Comparison of ENCODE assay signal across 3 cellular contexts in the genomic region with DNA sequence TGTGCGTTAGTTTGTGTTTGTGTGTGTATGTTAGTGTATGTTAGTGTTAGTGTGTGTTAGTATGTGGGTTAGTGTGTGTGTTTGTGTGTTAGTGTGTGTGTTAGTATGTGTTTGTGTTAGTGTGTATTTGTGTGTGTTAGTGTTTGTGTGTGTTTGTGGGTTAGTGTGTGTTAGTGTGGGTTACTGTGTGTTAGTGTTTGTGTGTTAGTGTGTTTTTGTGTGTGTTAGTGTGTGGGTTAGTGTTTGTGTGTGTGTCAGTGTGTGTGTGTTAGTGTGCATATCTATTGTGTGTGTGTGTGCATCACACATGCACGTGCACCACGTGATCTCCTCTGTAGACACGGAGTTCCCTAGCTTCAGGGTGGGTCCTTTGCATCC.
TF ChIP-seq lines count a peak whose summit lies in the region.

No MANE protein-coding gene starts in this region.

TF ChIP-seq in HEK293, 187 proteins besides CTCF, POLR2A, EP300 and RAD21:
- TF ChIP-seq ZNF473 (tag by site-specific recombination; IDR thresholded peaks at IDR 0.05) (0 out of 2 replicates have a peak, but pooled peaks have one; percentile 49), ZNF544 (tag by site-specific recombination; IDR thresholded peaks at IDR 0.05) (0 out of 2 replicates have a peak, but pooled peaks have one; percentile 12), ZNF311 (tag by site-specific recombination; IDR thresholded peaks at IDR 0.05; ENCODE audit: borderline replicate concordance) (0 out of 2 replicates have a peak, but pooled peaks have one; percentile 44), ZNF658 (tag by site-specific recombination; IDR thresholded peaks at IDR 0.05) (no peak)
- TF ChIP-seq, protein P1, sequence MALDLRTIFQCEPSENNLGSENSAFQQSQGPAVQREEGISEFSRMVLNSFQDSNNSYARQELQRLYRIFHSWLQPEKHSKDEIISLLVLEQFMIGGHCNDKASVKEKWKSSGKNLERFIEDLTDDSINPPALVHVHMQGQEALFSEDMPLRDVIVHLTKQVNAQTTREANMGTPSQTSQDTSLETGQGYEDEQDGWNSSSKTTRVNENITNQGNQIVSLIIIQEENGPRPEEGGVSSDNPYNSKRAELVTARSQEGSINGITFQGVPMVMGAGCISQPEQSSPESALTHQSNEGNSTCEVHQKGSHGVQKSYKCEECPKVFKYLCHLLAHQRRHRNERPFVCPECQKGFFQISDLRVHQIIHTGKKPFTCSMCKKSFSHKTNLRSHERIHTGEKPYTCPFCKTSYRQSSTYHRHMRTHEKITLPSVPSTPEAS (tag by site-specific recombination; IDR thresholded peaks at IDR 0.05): peak; percentile 70

TF ChIP-seq in HEK293T, 16 proteins besides CTCF, POLR2A, EP300 and RAD21 (continued from another document):
- no peak for TF ChIP-seq BHLHE40 (IDR thresholded peaks at IDR 0.05; ENCODE audit: borderline replicate concordance)
- TF ChIP-seq, protein P2, sequence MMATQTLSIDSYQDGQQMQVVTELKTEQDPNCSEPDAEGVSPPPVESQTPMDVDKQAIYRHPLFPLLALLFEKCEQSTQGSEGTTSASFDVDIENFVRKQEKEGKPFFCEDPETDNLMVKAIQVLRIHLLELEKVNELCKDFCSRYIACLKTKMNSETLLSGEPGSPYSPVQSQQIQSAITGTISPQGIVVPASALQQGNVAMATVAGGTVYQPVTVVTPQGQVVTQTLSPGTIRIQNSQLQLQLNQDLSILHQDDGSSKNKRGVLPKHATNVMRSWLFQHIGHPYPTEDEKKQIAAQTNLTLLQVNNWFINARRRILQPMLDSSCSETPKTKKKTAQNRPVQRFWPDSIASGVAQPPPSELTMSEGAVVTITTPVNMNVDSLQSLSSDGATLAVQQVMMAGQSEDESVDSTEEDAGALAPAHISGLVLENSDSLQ (IDR thresholded peaks at IDR 0.05): no peak
TF ChIP-seq in HEK293T: peak in this region for 1.

TF ChIP-seq in K562, 482 proteins besides CTCF, POLR2A, EP300 and RAD21:
- TF ChIP-seq, protein P3, sequence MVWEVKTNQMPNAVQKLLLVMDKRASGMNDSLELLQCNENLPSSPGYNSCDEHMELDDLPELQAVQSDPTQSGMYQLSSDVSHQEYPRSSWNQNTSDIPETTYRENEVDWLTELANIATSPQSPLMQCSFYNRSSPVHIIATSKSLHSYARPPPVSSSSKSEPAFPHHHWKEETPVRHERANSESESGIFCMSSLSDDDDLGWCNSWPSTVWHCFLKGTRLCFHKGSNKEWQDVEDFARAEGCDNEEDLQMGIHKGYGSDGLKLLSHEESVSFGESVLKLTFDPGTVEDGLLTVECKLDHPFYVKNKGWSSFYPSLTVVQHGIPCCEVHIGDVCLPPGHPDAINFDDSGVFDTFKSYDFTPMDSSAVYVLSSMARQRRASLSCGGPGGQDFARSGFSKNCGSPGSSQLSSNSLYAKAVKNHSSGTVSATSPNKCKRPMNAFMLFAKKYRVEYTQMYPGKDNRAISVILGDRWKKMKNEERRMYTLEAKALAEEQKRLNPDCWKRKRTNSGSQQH (CRISPR knock-in tag; IDR thresholded peaks at IDR 0.05): peak; percentile 66; the same call in 1 of the 2 replicates
- TF ChIP-seq BCOR (IDR thresholded peaks at IDR 0.05) (peak; percentile 27; the same call in 1 of the 2 replicates), BHLHE40 (IDR thresholded peaks at IDR 0.05; ENCODE audit: low read length) (peak; percentile 39; the same call in 1 of the 2 replicates), PHF20 (IDR thresholded peaks at IDR 0.05; ENCODE audit: partially characterized antibody) (peak; percentile 30), RBM34 (IDR thresholded peaks at IDR 0.05; ENCODE audit: borderline replicate concordance, insufficient read depth, low read length) (no peak), CEBPB (tag; IDR thresholded peaks at IDR 0.05) (no peak), TEAD4 (IDR thresholded peaks at IDR 0.05; ENCODE audit: low read length) (no peak), TEAD4 (CRISPR knock-in tag; IDR thresholded peaks at IDR 0.05; ENCODE audit: borderline replicate concordance) (no peak), BMI1 (IDR thresholded peaks at IDR 0.05; ENCODE audit: low read length) (no peak), KLF13 (tag; IDR thresholded peaks at IDR 0.05; ENCODE audit: borderline replicate concordance, low read depth) (no peak), HMG20B (CRISPR knock-in tag; IDR thresholded peaks at IDR 0.05) (no peak), ARHGAP35 (IDR thresholded peaks at IDR 0.05; ENCODE audit: partially characterized antibody) (peak; percentile 41), ELF4 (CRISPR knock-in tag; IDR thresholded peaks at IDR 0.05) (peak; percentile 82), PTTG1 (tag; IDR thresholded peaks at IDR 0.05; ENCODE audit: low read depth) (no peak), TRIM24 (IDR thresholded peaks at IDR 0.05) (peak; percentile 20 to 44; a peak in 2 of 4 replicates), CBFA2T2 (conservative IDR thresholded peaks at IDR 0.05) (no peak), NCOA4 (IDR thresholded peaks at IDR 0.05; ENCODE audit: partially characterized antibody) (no peak), KDM5B (IDR thresholded peaks at IDR 0.05; ENCODE audit: insufficient replicate concordance, low read depth, low read length) (no peak), ZNF165 (CRISPR knock-in tag; IDR thresholded peaks at IDR 0.05; ENCODE audit: borderline replicate concordance) (no peak)
- TF ChIP-seq, protein P4, sequence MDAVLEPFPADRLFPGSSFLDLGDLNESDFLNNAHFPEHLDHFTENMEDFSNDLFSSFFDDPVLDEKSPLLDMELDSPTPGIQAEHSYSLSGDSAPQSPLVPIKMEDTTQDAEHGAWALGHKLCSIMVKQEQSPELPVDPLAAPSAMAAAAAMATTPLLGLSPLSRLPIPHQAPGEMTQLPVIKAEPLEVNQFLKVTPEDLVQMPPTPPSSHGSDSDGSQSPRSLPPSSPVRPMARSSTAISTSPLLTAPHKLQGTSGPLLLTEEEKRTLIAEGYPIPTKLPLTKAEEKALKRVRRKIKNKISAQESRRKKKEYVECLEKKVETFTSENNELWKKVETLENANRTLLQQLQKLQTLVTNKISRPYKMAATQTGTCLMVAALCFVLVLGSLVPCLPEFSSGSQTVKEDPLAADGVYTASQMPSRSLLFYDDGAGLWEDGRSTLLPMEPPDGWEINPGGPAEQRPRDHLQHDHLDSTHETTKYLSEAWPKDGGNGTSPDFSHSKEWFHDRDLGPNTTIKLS (IDR thresholded peaks at IDR 0.05; ENCODE audit: borderline replicate concordance, low read depth): no peak
- TF ChIP-seq, protein P5, sequence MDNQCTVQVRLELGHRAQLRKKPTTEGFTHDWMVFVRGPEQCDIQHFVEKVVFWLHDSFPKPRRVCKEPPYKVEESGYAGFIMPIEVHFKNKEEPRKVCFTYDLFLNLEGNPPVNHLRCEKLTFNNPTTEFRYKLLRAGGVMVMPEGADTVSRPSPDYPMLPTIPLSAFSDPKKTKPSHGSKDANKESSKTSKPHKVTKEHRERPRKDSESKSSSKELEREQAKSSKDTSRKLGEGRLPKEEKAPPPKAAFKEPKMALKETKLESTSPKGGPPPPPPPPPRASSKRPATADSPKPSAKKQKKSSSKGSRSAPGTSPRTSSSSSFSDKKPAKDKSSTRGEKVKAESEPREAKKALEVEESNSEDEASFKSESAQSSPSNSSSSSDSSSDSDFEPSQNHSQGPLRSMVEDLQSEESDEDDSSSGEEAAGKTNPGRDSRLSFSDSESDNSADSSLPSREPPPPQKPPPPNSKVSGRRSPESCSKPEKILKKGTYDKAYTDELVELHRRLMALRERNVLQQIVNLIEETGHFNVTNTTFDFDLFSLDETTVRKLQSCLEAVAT (IDR thresholded peaks at IDR 0.05): 0 out of 4 replicates have a peak, but pooled peaks have one; percentile 34 to 54
- TF ChIP-seq, protein P6, sequence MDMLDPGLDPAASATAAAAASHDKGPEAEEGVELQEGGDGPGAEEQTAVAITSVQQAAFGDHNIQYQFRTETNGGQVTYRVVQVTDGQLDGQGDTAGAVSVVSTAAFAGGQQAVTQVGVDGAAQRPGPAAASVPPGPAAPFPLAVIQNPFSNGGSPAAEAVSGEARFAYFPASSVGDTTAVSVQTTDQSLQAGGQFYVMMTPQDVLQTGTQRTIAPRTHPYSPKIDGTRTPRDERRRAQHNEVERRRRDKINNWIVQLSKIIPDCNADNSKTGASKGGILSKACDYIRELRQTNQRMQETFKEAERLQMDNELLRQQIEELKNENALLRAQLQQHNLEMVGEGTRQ (CRISPR knock-in tag; IDR thresholded peaks at IDR 0.05): peak; percentile 29; the same call in 1 of the 2 replicates
- TF ChIP-seq, protein P7, sequence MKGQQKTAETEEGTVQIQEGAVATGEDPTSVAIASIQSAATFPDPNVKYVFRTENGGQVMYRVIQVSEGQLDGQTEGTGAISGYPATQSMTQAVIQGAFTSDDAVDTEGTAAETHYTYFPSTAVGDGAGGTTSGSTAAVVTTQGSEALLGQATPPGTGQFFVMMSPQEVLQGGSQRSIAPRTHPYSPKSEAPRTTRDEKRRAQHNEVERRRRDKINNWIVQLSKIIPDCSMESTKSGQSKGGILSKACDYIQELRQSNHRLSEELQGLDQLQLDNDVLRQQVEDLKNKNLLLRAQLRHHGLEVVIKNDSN (CRISPR knock-in tag; IDR thresholded peaks at IDR 0.05): peak; percentile 86
- TF ChIP-seq, protein P8, sequence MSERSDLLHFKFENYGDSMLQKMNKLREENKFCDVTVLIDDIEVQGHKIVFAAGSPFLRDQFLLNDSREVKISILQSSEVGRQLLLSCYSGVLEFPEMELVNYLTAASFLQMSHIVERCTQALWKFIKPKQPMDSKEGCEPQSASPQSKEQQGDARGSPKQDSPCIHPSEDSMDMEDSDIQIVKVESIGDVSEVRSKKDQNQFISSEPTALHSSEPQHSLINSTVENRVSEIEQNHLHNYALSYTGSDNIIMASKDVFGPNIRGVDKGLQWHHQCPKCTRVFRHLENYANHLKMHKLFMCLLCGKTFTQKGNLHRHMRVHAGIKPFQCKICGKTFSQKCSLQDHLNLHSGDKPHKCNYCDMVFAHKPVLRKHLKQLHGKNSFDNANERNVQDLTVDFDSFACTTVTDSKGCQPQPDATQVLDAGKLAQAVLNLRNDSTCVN (CRISPR knock-in tag; IDR thresholded peaks at IDR 0.05): peak; percentile 40; the same call in 1 of the 2 replicates
- TF ChIP-seq, protein P9, sequence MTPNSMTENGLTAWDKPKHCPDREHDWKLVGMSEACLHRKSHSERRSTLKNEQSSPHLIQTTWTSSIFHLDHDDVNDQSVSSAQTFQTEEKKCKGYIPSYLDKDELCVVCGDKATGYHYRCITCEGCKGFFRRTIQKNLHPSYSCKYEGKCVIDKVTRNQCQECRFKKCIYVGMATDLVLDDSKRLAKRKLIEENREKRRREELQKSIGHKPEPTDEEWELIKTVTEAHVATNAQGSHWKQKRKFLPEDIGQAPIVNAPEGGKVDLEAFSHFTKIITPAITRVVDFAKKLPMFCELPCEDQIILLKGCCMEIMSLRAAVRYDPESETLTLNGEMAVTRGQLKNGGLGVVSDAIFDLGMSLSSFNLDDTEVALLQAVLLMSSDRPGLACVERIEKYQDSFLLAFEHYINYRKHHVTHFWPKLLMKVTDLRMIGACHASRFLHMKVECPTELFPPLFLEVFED (CRISPR knock-in tag; conservative IDR thresholded peaks at IDR 0.05): peak; percentile 72; the same call in 1 of the 2 replicates
